1 cellular context compared by ENCODE assay signal in genomic region chr17:75922963-75923874, GRCh38.
TF ChIP-seq lines count a peak whose summit lies in the region.

No MANE protein-coding gene starts in this region.

TF ChIP-seq in HepG2, 621 proteins besides CTCF, POLR2A, EP300 and RAD21 (continued from another document and continues in another):
- TF ChIP-seq ZNF609 (CRISPR knock-in tag; IDR thresholded peaks at IDR 0.05; ENCODE audit: borderline replicate concordance) (0 out of 2 replicates have a peak, but pooled peaks have one; percentile 36), JUND (CRISPR knock-in tag; IDR thresholded peaks at IDR 0.05) (no peak), ZNF337 (CRISPR knock-in tag; IDR thresholded peaks at IDR 0.05; ENCODE audit: borderline replicate concordance, low read depth) (no peak), HOXA7 (CRISPR knock-in tag; IDR thresholded peaks at IDR 0.05) (no peak), SALL2 (CRISPR knock-in tag; IDR thresholded peaks at IDR 0.05) (no peak), EHMT2 (IDR thresholded peaks at IDR 0.05; ENCODE audit: borderline replicate concordance, low read depth, low read length) (no peak), ZBTB40 (IDR thresholded peaks at IDR 0.05) (no peak), ZBTB40 (CRISPR knock-in tag; IDR thresholded peaks at IDR 0.05) (peak; percentile 17; the same call in 1 of the 2 replicates), ZBTB7B (CRISPR knock-in tag; IDR thresholded peaks at IDR 0.05) (peak; percentile 59), DBP (CRISPR knock-in tag; IDR thresholded peaks at IDR 0.05; ENCODE audit: not compliant biosample characterization) (no peak), REL (CRISPR knock-in tag; conservative IDR thresholded peaks at IDR 0.05) (no peak), SNAPC4 (CRISPR knock-in tag; IDR thresholded peaks at IDR 0.05) (no peak), PAXIP1 (CRISPR knock-in tag; conservative IDR thresholded peaks at IDR 0.05) (peak; percentile 58), NONO (IDR thresholded peaks at IDR 0.05) (no peak), NONO (CRISPR knock-in tag; conservative IDR thresholded peaks at IDR 0.05) (no peak), TIGD3 (CRISPR knock-in tag; IDR thresholded peaks at IDR 0.05; ENCODE audit: borderline replicate concordance) (no peak), TFDP1 (CRISPR knock-in tag; IDR thresholded peaks at IDR 0.05; ENCODE audit: borderline replicate concordance) (peak; percentile 23; the same call in 1 of the 2 replicates), BCL6 (CRISPR knock-in tag; IDR thresholded peaks at IDR 0.05) (no peak), ZNF296 (CRISPR knock-in tag; conservative IDR thresholded peaks at IDR 0.05) (no peak), IRF9 (CRISPR knock-in tag; IDR thresholded peaks at IDR 0.05; ENCODE audit: borderline replicate concordance) (peak; percentile 40; the same call in 1 of the 2 replicates), TCF12 (IDR thresholded peaks at IDR 0.05) (no peak), TCF12 (CRISPR knock-in tag; IDR thresholded peaks at IDR 0.05) (no peak), ZBTB3 (CRISPR knock-in tag; IDR thresholded peaks at IDR 0.05; ENCODE audit: borderline replicate concordance, low read depth) (no peak)
